Comparison of ENCODE assay signal across 8 cellular contexts in genomic region chr1:153977250-153978240, GRCh38. TPM values are rescaled to one million over a fixed set of nuclear protein-coding genes. Genes with fewer than 3 reads are reported as not detected.
DNase-seq lines count a peak whose midpoint lies in the region; ATAC-seq and TF ChIP-seq lines count a peak whose summit lies in the region.

Gene JTB, minus strand, starts transcription at chr1:153977674. Its CDS starts 422 bp downstream, at chr1:153977252.

- no peak within 1 kb of the TSS for H2BK5ac ChIP-seq in H9 (ENCODE audit: insufficient read length, low read length)

- no peak within 1 kb of the TSS for H3K56ac ChIP-seq in H9 (ENCODE audit: insufficient read length, low read depth, low read length)

- peak within 1 kb of the TSS; percentile 88 for H3K4me2 ChIP-seq in DND-41 (ENCODE audit: insufficient read depth, low read length)
- H3K4me2 ChIP-seq in H9 (ENCODE audit: insufficient read depth, insufficient read length, low read length), result peak within 1 kb of the TSS; percentile 94

- H4K91ac ChIP-seq in H9 (ENCODE audit: insufficient read length, low read depth, low read length), result no peak within 1 kb of the TSS

- TF ChIP-seq POLR2A in gastroesophageal sphincter (IDR thresholded peaks at IDR 0.05) (peak; percentile 86 to 92), suprapubic skin (IDR thresholded peaks at IDR 0.05) (peak in 1 of 2 donors; percentile 91)

- no peak within 1 kb of the TSS for H3K18ac ChIP-seq in H9 (ENCODE audit: insufficient read length, low read depth, low read length)

- no peaks in the 10 kb centered on the region for H3K27me3 Mint-ChIP-seq in H9 (ENCODE audit: low read depth)
- no peaks in the 10 kb centered on the region for H3K27me3 Mint-ChIP-seq in activated naive CD4-positive, alpha-beta T cell treated with anti-CD3 and anti-CD28 coated beads for 36 hours (ENCODE audit: low read depth)

- no peaks in the 10 kb centered on the region for H3K9me3 Mint-ChIP-seq in H9
- H3K9me3 Mint-ChIP-seq in activated naive CD4-positive, alpha-beta T cell treated with anti-CD3 and anti-CD28 coated beads for 36 hours, result no peaks in the 10 kb centered on the region

- 0 out of 2 replicates have a peak, but pooled peaks cover 3% of the 10 kb centered on the region for H4K20me1 ChIP-seq in DND-41 (ENCODE audit: insufficient read depth, low read length)
- H4K20me1 ChIP-seq in H9 (ENCODE audit: control insufficient read depth, insufficient read depth, insufficient read length), result no peaks in the 10 kb centered on the region

- TF ChIP-seq CTCF in DND-41 (IDR thresholded peaks at IDR 0.05; ENCODE audit: borderline replicate concordance, extremely low read depth, low read length, poor library complexity, severe bottlenecking), result peak; percentile 13
- no peak for TF ChIP-seq CTCF in H9 (conservative IDR thresholded peaks at IDR 0.05)
- TF ChIP-seq CTCF in gastroesophageal sphincter (IDR thresholded peaks at IDR 0.05), result peak in 2 of 4 experiments; percentile 3 to 16
- peak; percentile 46 for TF ChIP-seq CTCF in neutrophil (IDR thresholded peaks at IDR 0.05)
- TF ChIP-seq CTCF in suprapubic skin (IDR thresholded peaks at IDR 0.05), result no peak

- peaks cover 19 to 29% of the 10 kb centered on the region in 2 experiments for H3K4me1 Mint-ChIP-seq in H9
- peaks cover 37% of the 10 kb centered on the region for H3K4me1 Mint-ChIP-seq in activated naive CD4-positive, alpha-beta T cell treated with anti-CD3 and anti-CD28 coated beads for 36 hours (ENCODE audit: low read depth)

- H3K23me2 ChIP-seq in H9 (ENCODE audit: insufficient read length, low read depth, low read length, poor library complexity, severe bottlenecking), result peaks cover 9% of the 10 kb centered on the region

- no peak within 1 kb of the TSS for H4K8ac ChIP-seq in H9 (replicated peaks; ENCODE audit: insufficient read length, low read depth, low read length)

- no peak within 1 kb of the TSS for H2BK20ac ChIP-seq in H9 (ENCODE audit: low read depth, low read length, poor library complexity, severe bottlenecking)

- H4K5ac ChIP-seq in H9 (ENCODE audit: insufficient read length, low read depth, low read length), result no peak within 1 kb of the TSS

- CTCF ChIA-PET in activated naive CD4-positive, alpha-beta T cell treated with anti-CD3 and anti-CD28 coated beads for 36 hours (lab: Charles Lee), result interaction anchor here (0.6 to 2.9 kb wide), 11 partner anchors 10 to 467 kb away, joined by 3 to 27 read pairs (median 3); partner anchors contain the start of genes CREB3L4, RAB13, RPS27 and SLC39A1

- H3K4me3 ChIP-seq in DND-41 (ENCODE audit: low read depth in 1 of 2, low read length in 2 of 2), result peak within 1 kb of the TSS; percentile 53 to 86
- H3K4me3 ChIP-seq in SK-N-MC, result peak within 1 kb of the TSS; percentile 86
- H3K4me3 ChIP-seq in gastroesophageal sphincter, result peak within 1 kb of the TSS; percentile 68 to 96
- peak within 1 kb of the TSS; percentile 85 to 90 for H3K4me3 ChIP-seq in neutrophil (ENCODE audit: low read depth in 1 of 2, low read length in 1 of 2)
- H3K4me3 ChIP-seq in suprapubic skin, result peak within 1 kb of the TSS; percentile 75

- no peaks in the 10 kb centered on the region for H3K9me3 ChIP-seq in DND-41 (ENCODE audit: insufficient read depth, low read length, severe bottlenecking)
- no peaks in the 10 kb centered on the region for H3K9me3 ChIP-seq in H9 (ENCODE audit: control insufficient read depth, low read depth, low read length)
- no peaks in the 10 kb centered on the region for H3K9me3 ChIP-seq in SK-N-MC (ENCODE audit: low read depth, low read length)
- H3K9me3 ChIP-seq in gastroesophageal sphincter, result no peaks in the 10 kb centered on the region
- H3K9me3 ChIP-seq in neutrophil, result no peaks in the 10 kb centered on the region
- no peaks in the 10 kb centered on the region for H3K9me3 ChIP-seq in suprapubic skin

- peaks cover 27 to 70% (median 60%) of the 10 kb centered on the region in 3 experiments for H3K36me3 Mint-ChIP-seq in H9 (ENCODE audit: insufficient read depth in 1 of 3, low read depth in 3 of 3)
- H3K36me3 Mint-ChIP-seq in activated naive CD4-positive, alpha-beta T cell treated with anti-CD3 and anti-CD28 coated beads for 36 hours (ENCODE audit: low read depth), result peaks cover 34% of the 10 kb centered on the region

- peak within 1 kb of the TSS; percentile 95 to 99 for H3K4me3 Mint-ChIP-seq in H9
- H3K4me3 Mint-ChIP-seq in activated naive CD4-positive, alpha-beta T cell treated with anti-CD3 and anti-CD28 coated beads for 36 hours, result peak within 1 kb of the TSS; percentile 97

- intact Hi-C loops in activated naive CD4-positive, alpha-beta T cell treated with anti-CD3 and anti-CD28 coated beads for 36 hours (cut with micrococcal nuclease), result loop anchor here (1.0 to 5.0 kb wide), 9 partner anchors 8 to 320 kb away; partner anchors contain the start of genes CREB3L4, CRTC2, RPS27 and SLC39A1

- no peak within 1 kb of the TSS for H3K4ac ChIP-seq in H9 (ENCODE audit: low read depth, low read length)

- no peak within 1 kb of the TSS for H2AK5ac ChIP-seq in H9 (ENCODE audit: insufficient read length, low read length)

- H3T11ph ChIP-seq in H9 (ENCODE audit: low read length), result no peak within 1 kb of the TSS

- H2BK120ac ChIP-seq in H9 (ENCODE audit: low read depth, low read length, poor library complexity, severe bottlenecking), result no peak within 1 kb of the TSS

- H3K36me3 ChIP-seq in DND-41 (ENCODE audit: insufficient read depth, low read length), result peaks cover 31% of the 10 kb centered on the region
- H3K36me3 ChIP-seq in SK-N-MC (ENCODE audit: insufficient read depth, low read length), result peaks cover 25% of the 10 kb centered on the region
- peaks cover 0 to 64% of the 10 kb centered on the region in 2 donors for H3K36me3 ChIP-seq in gastroesophageal sphincter
- peaks cover 36% of the 10 kb centered on the region for H3K36me3 ChIP-seq in neutrophil
- peaks cover 45% of the 10 kb centered on the region for H3K36me3 ChIP-seq in suprapubic skin

- H2AFZ ChIP-seq in DND-41 (ENCODE audit: low read depth, low read length) (peak within 1 kb of the TSS; percentile 96), H9 (ENCODE audit: low read length) (no peak within 1 kb of the TSS)

- peak within 1 kb of the TSS; percentile 17 for H3K14ac ChIP-seq in H9 (ENCODE audit: insufficient read depth, low read length)

- ATAC-seq in DND-41 (ENCODE audit: insufficient read depth, low read depth), result peak; percentile 93
- peak; percentile 95 for ATAC-seq in gastroesophageal sphincter

- H3K4me1 ChIP-seq in DND-41 (ENCODE audit: insufficient read depth, low read length), result peaks cover 39% of the 10 kb centered on the region
- no peaks in the 10 kb centered on the region for H3K4me1 ChIP-seq in H9 (ENCODE audit: insufficient read depth, low read length)
- peaks cover 0 to 32% (median 6%) of the 10 kb centered on the region in 3 donors for H3K4me1 ChIP-seq in gastroesophageal sphincter
- peaks cover 20 to 21% of the 10 kb centered on the region in 2 experiments for H3K4me1 ChIP-seq in neutrophil (ENCODE audit: control insufficient read depth in 1 of 2, insufficient read depth in 1 of 2, low read depth in 1 of 2, low read length in 1 of 2)
- H3K4me1 ChIP-seq in suprapubic skin, result peaks cover 21% of the 10 kb centered on the region

- H3K79me2 ChIP-seq in DND-41 (ENCODE audit: insufficient read depth, low read length) (peaks cover 29% of the 10 kb centered on the region), H9 (ENCODE audit: insufficient read depth, low read length) (no peaks in the 10 kb centered on the region)

- DNase-seq in DND-41, result peak; percentile 86
- peak; percentile 82 for DNase-seq in H9
- DNase-seq in MV-4-11 (lab: John Stamatoyannopoulos, UW), result peak; percentile 71
- no peak for DNase-seq in SK-N-MC (ENCODE audit: low read depth, low spot score)
- peak; percentile 94 for DNase-seq in activated naive CD4-positive, alpha-beta T cell treated with anti-CD3 and anti-CD28 coated beads for 36 hours
- peak; percentile 92 to 97 for DNase-seq in suprapubic skin (ENCODE audit: low spot score in 2 of 2)

- H3K27ac ChIP-seq in DND-41 (ENCODE audit: low read length) (peak within 1 kb of the TSS; percentile 81), H9 (ENCODE audit: insufficient read length, low read depth, low read length) (no peak within 1 kb of the TSS), SK-N-MC (peak within 1 kb of the TSS; percentile 75), gastroesophageal sphincter (peak within 1 kb of the TSS; percentile 71 to 95 (median 92)), neutrophil (peak within 1 kb of the TSS; percentile 75), suprapubic skin (peak within 1 kb of the TSS; percentile 93)

- peak within 1 kb of the TSS; percentile 91 to 99 (median 98) for H3K27ac Mint-ChIP-seq in H9
- peak within 1 kb of the TSS; percentile 95 for H3K27ac Mint-ChIP-seq in activated naive CD4-positive, alpha-beta T cell treated with anti-CD3 and anti-CD28 coated beads for 36 hours

- no peaks in the 10 kb centered on the region for H3K79me1 ChIP-seq in H9 (ENCODE audit: insufficient read depth, low read depth, low read length, poor library complexity, severe bottlenecking)

- H2BK12ac ChIP-seq in H9 (ENCODE audit: insufficient read length, low read depth, low read length), result no peak within 1 kb of the TSS

- H3K27me3 ChIP-seq in DND-41 (ENCODE audit: insufficient read depth, low read length, poor library complexity), result no peaks in the 10 kb centered on the region
- no peaks in the 10 kb centered on the region for H3K27me3 ChIP-seq in H9 (ENCODE audit: insufficient read depth, low read length)
- no peaks in the 10 kb centered on the region for H3K27me3 ChIP-seq in gastroesophageal sphincter
- no peaks in the 10 kb centered on the region for H3K27me3 ChIP-seq in neutrophil
- no peaks in the 10 kb centered on the region for H3K27me3 ChIP-seq in suprapubic skin

- no peak for TF ChIP-seq EP300 in gastroesophageal sphincter (IDR thresholded peaks at IDR 0.05)
- TF ChIP-seq EP300 in suprapubic skin (IDR thresholded peaks at IDR 0.05), result no peak

- H2BK15ac ChIP-seq in H9 (ENCODE audit: low read depth, low read length), result no peak within 1 kb of the TSS

- peak within 1 kb of the TSS; percentile 84 for H3K9ac ChIP-seq in DND-41 (ENCODE audit: low read depth, low read length)
- peak within 1 kb of the TSS; percentile 82 for H3K9ac ChIP-seq in H9 (ENCODE audit: extremely low read depth, insufficient read length, low read length)
- peak within 1 kb of the TSS; percentile 95 for H3K9ac ChIP-seq in SK-N-MC (ENCODE audit: insufficient read length)

- no CpG with 5 or more reads among the region's 75 CpGs for WGBS in H9 (ENCODE audit: extremely low coverage, insufficient read length, low lambda C conversion rate)
- 0% methylated on average over 5 to 6 of the region's 75 CpGs for WGBS in gastroesophageal sphincter (ENCODE audit: low coverage in 1 of 2), 2 donors
- WGBS in suprapubic skin, result 0% methylated on average over 14 of the region's 75 CpGs

- H3K23ac ChIP-seq in H9 (ENCODE audit: insufficient read length, low read depth, low read length), result no peak within 1 kb of the TSS

RNA-seq across cellular contexts. Expression of gene JTB, which starts in this region (rescaled TPM):
- total RNA-seq in H9 (2021) (85.0 and 85.4 TPM in 2 replicates), gastroesophageal sphincter (100 to 1,000 TPM; 158 to 193 (median 180) TPM), suprapubic skin (100 to 1,000 TPM; 145 to 213 (median 182) TPM)
- total RNA-seq in activated naive CD4-positive, alpha-beta T cell treated with anti-CD3 and anti-CD28 coated beads for 36 hours, result 100 to 1,000 TPM; 126 to 131 TPM

Comparison
In these comparisons a context has a peak if more than half of its experiments do, and no peak if none do; other contexts are left out.
1. CTCF ChIP-seq: peak in DND-41 (single experiment) and neutrophil (single experiment); none in H9 (single experiment) and suprapubic skin (0 of 2).
2. Peak in every context shown above with its lines, with median percentiles within 50 percentile points of each other: H3K4me3 ChIP-seq and H3K9ac ChIP-seq.